Comparison of ENCODE assay signal across 30 cellular contexts in the genomic region with DNA sequence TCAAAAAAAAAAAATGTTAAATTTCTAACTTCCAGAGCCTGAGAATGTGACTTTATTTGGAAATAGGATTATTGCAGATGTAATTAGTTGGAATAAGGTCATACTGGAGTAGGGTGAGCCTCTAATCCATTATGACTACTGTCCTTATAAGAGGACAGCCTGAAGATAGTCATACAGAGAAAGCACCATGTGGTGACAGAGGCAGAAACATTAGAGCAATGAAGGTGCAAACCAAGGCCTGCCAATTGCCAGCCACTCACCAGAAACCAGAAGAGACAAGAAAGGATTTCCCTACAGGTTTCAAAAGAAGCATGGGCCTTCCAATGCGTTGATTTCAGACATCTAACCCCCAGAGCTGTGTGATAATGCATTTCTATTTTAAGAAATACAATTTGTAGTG.
DNase-seq lines count a peak whose midpoint lies in the region; ATAC-seq and TF ChIP-seq lines count a peak whose summit lies in the region.
"Had no signal": no experiment of that assay in that cellular context is flagged by ENCODE, and none has a peak within 500 bp of the region (broad histone marks: within the 10 kb centered on the region; RNA-seq: fewer than 3 reads in every experiment).

No MANE protein-coding gene starts in this region.

- DNase-seq in superior temporal gyrus (ENCODE audit: extremely low spot score) (no peak), posterior vena cava (ENCODE audit: low spot score) (no peak), suprapubic skin (ENCODE audit: low spot score in 2 of 2) (no peak)
- DNase-seq in central memory CD4-positive, alpha-beta T cell: no peak
- DNase-seq: activated CD4-positive, alpha-beta T cell treated with anti-CD3 and anti-CD28 coated beads, Interleukin-2, amount 50 U/mL, for 48 hours; activated CD4-positive, CD25-positive, alpha-beta regulatory T cell; activated CD8-positive, alpha-beta memory T cell treated with anti-CD3 and anti-CD28 coated beads, Interleukin-2, amount 50 U/mL, for 4 hours; AML-193; anterior cingulate cortex; CD4-positive, alpha-beta memory T cell; cortex of kidney; endodermal cell; Karpas-422; naive thymus-derived CD8-positive, alpha-beta T cell; NCI-H524; retina; SHP77 treated with DMSO at 0.1 percent for 48 hours; substantia nigra had no signal

- 86% methylated on average over 1 of the region's 1 CpG for WGBS in suprapubic skin

- no peaks in the 10 kb centered on the region for H3K36me3 ChIP-seq in suprapubic skin
- H3K36me3 ChIP-seq: cardiac muscle cell, esophagus muscularis mucosa had no signal

- H3K9me3 ChIP-seq in suprapubic skin: no peaks in the 10 kb centered on the region
- H3K9me3 ChIP-seq: esophagus muscularis mucosa had no signal

- TF ChIP-seq POLR2A in suprapubic skin (IDR thresholded peaks at IDR 0.05): no peak

- ATAC-seq in GM18508 (IDR thresholded peaks at IDR 0.05; ENCODE audit: insufficient read depth, unreplicated experiment) (peak; percentile 81), GM19395 (IDR thresholded peaks at IDR 0.05; ENCODE audit: unreplicated experiment) (peak; percentile 68), HG02798 (IDR thresholded peaks at IDR 0.05; ENCODE audit: poor library complexity, unreplicated experiment) (peak; percentile 59), HG03432 (IDR thresholded peaks at IDR 0.05; ENCODE audit: unreplicated experiment) (peak; percentile 84)
- ATAC-seq: activated naive CD4-positive, alpha-beta T cell treated with anti-CD3 and anti-CD28 coated beads, Interleukin-2, amount 50 U/mL, for 72 hours; activated T-helper 17 cell treated with anti-CD3 and anti-CD28 coated beads, Interleukin-2, amount 50 U/mL, for 72 hours; HCT116; naive thymus-derived CD8-positive, alpha-beta T cell; Panc1 had no signal

- H3K27me3 ChIP-seq in suprapubic skin: no peaks in the 10 kb centered on the region
- H3K27me3 ChIP-seq: cardiac muscle cell, esophagus muscularis mucosa, hepatocyte had no signal

- no peak overlapping the region for H3K27ac ChIP-seq in suprapubic skin
- H3K27ac ChIP-seq: cardiac muscle cell, esophagus muscularis mucosa, hepatocyte had no signal

- no peak for TF ChIP-seq CTCF in suprapubic skin (IDR thresholded peaks at IDR 0.05)

- H3K4me1 ChIP-seq in suprapubic skin: no peaks in the 10 kb centered on the region
- H3K4me1 ChIP-seq: esophagus muscularis mucosa had no signal

- no peak for TF ChIP-seq EP300 in suprapubic skin (IDR thresholded peaks at IDR 0.05)

- no peak overlapping the region for H3K4me3 ChIP-seq in suprapubic skin
- H3K4me3 ChIP-seq: cardiac muscle cell, esophagus muscularis mucosa, hepatocyte, smooth muscle cell had no signal

- intact Hi-C loops in posterior vena cava (cut with DNase I): no loop called here
